ENCODE assay signal across 15 cellular contexts in genomic region chr10:109701583-109702215, GRCh38.
A peak's percentile ranks its signal among the peaks of the same experiment; 100 is the strongest.
DNase-seq lines count a peak whose midpoint lies in the region; FAIRE-seq and TF ChIP-seq lines count a peak whose summit lies in the region.
"Had no signal": no experiment of that assay in that cellular context is flagged by ENCODE, and none has a peak within 500 bp of the region (broad histone marks: within the 10 kb centered on the region; RNA-seq: fewer than 3 reads in every experiment).

No MANE protein-coding gene starts in this region.

- no peak for FAIRE-seq in GM19239 (lab: Jason Lieb, UNC)
- FAIRE-seq: GM12878, GM18507 had no signal

- peak overlapping the region in 1 of 2 donors; percentile 6 for H3K9ac ChIP-seq in colonic mucosa (ENCODE audit: low read depth in 2 of 2, low read length in 2 of 2)
- no peak overlapping the region for H3K9ac ChIP-seq in mucosa of rectum (ENCODE audit: low read depth in 1 of 2, low read length in 2 of 2)

- in situ Hi-C loops in transverse colon (cut with MboI; ENCODE audit: low pct_ligation_motif_present in 1 of 4, low pct_unique_long_range_greater_than_20kb in 1 of 4, low sequenced_read_pairs in 3 of 4) = no loop called here

- WGBS in transverse colon (ENCODE audit: low coverage in 1 of 2), 2 donors = 40 to 48% methylated on average over 1 to 5 of the region's 5 CpGs

- no peak for TF ChIP-seq EP300 in transverse colon (IDR thresholded peaks at IDR 0.05; ENCODE audit: low read depth)

- no peak for TF ChIP-seq CTCF in colonic mucosa (IDR thresholded peaks at IDR 0.05)
- TF ChIP-seq CTCF in transverse colon (IDR thresholded peaks at IDR 0.05) = no peak

- intact Hi-C loops in colonic mucosa (cut with DNase I) (no loop called here), transverse colon (cut with DNase I; ENCODE audit: low total_unique reads) (no loop called here)

- no peak for TF ChIP-seq POLR2A in transverse colon (IDR thresholded peaks at IDR 0.05)

- H3K36me3 ChIP-seq in colonic mucosa (no peaks in the 10 kb centered on the region), mucosa of rectum (ENCODE audit: control insufficient read depth in 2 of 2, insufficient read depth in 2 of 2, low read length in 2 of 2) (no peaks in the 10 kb centered on the region), transverse colon (no peaks in the 10 kb centered on the region)

- H3K27me3 ChIP-seq in colonic mucosa = no peaks in the 10 kb centered on the region
- H3K27me3 ChIP-seq in mucosa of rectum (ENCODE audit: control insufficient read depth in 2 of 2, insufficient read depth in 2 of 2, low read length in 2 of 2) = no peaks in the 10 kb centered on the region
- no peaks in the 10 kb centered on the region for H3K27me3 ChIP-seq in transverse colon

- H3K4me1 ChIP-seq in colonic mucosa (peaks cover 6% of the 10 kb centered on the region), mucosa of rectum (ENCODE audit: control insufficient read depth in 2 of 2, insufficient read depth in 2 of 2, low read length in 2 of 2) (peaks cover 28 to 56% of the 10 kb centered on the region in 2 donors), transverse colon (peaks cover 0 to 55% (median 23%) of the 10 kb centered on the region in 4 donors)
- H3K4me1 ChIP-seq: Caco-2 had no signal

- DNase-seq in DMS53 (lab: John Stamatoyannopoulos, UW) = peak; percentile 34
- DNase-seq in DMS53 treated with DMSO at 0.1 percent for 48 hours (lab: John Stamatoyannopoulos, UW; ENCODE audit: unreplicated experiment) = no peak
- peak; percentile 67 for DNase-seq in colonic mucosa
- peak; percentile 37 for DNase-seq in transverse colon
- DNase-seq in globus pallidus (ENCODE audit: low spot score) = no peak
- no peak for DNase-seq in GM19239 (ENCODE audit: insufficient read length, low spot score)
- DNase-seq in NCI-H2196 (lab: John Stamatoyannopoulos, UW; ENCODE audit: unreplicated experiment) = no peak
- DNase-seq: Caco-2; CD8-positive, alpha-beta T cell; H7 had no signal

- H3K4me3 ChIP-seq in colonic mucosa = no peak overlapping the region
- peak overlapping the region; percentile 26 to 51 for H3K4me3 ChIP-seq in mucosa of rectum (ENCODE audit: low read length in 2 of 2)
- no peak overlapping the region for H3K4me3 ChIP-seq in transverse colon
- H3K4me3 ChIP-seq: GM12878, GM23338 had no signal

- H3K27ac ChIP-seq in colonic mucosa = peak overlapping the region; percentile 74
- H3K27ac ChIP-seq in mucosa of rectum (ENCODE audit: low read depth in 2 of 2, low read length in 2 of 2) = peak overlapping the region; percentile 80 to 84
- H3K27ac ChIP-seq in transverse colon = peak overlapping the region; percentile 62 to 75 (median 68)
- H3K27ac ChIP-seq: 22Rv1 had no signal

- no peaks in the 10 kb centered on the region for H3K9me3 ChIP-seq in colonic mucosa
- no peaks in the 10 kb centered on the region for H3K9me3 ChIP-seq in mucosa of rectum (ENCODE audit: control insufficient read depth in 2 of 2, low read length in 2 of 2)
- H3K9me3 ChIP-seq in transverse colon = no peaks in the 10 kb centered on the region
- H3K9me3 ChIP-seq: Caco-2 had no signal

Comparison
In these comparisons a context has a peak if more than half of its experiments do, and no peak if none do; other contexts are left out.
1. DNase-seq: peak in DMS53 (single experiment), colonic mucosa (single experiment) and transverse colon (single experiment); none in DMS53 treated with DMSO at 0.1 percent for 48 hours (single experiment), globus pallidus (single experiment), GM19239 (single experiment) and NCI-H2196 (single experiment).
2. H3K4me3 ChIP-seq: peak in mucosa of rectum (2 of 2); none in colonic mucosa (single experiment) and transverse colon (0 of 4).
3. Peak in every context shown above with its lines, with median percentiles within 50 percentile points of each other: H3K27ac ChIP-seq.